In genomic region chr7:41399171-41399570, GRCh38 we compare ENCODE assay signal across 19 cellular contexts.
DNase-seq lines count a peak whose midpoint lies in the region; FAIRE-seq and TF ChIP-seq lines count a peak whose summit lies in the region.
"Had no signal": no experiment of that assay in that cellular context is flagged by ENCODE, and none has a peak within 500 bp of the region (broad histone marks: within the 10 kb centered on the region; RNA-seq: fewer than 3 reads in every experiment).

No MANE protein-coding gene starts in this region.

- no peaks in the 10 kb centered on the region for H3K36me3 ChIP-seq in astrocyte (ENCODE audit: insufficient read depth, low read length)
- H3K36me3 ChIP-seq in osteoblast (ENCODE audit: insufficient read depth, low read length) = no peaks in the 10 kb centered on the region
- H3K36me3 ChIP-seq in CD8-positive, alpha-beta memory T cell (ENCODE audit: insufficient read depth, low read length) = no peaks in the 10 kb centered on the region
- no peaks in the 10 kb centered on the region for H3K36me3 ChIP-seq in CD4-positive, alpha-beta memory T cell (ENCODE audit: insufficient read depth, low read length)
- H3K36me3 ChIP-seq: BE2C had no signal

- H3K9me3 ChIP-seq in astrocyte (ENCODE audit: insufficient read depth, low read depth, low read length) = no peaks in the 10 kb centered on the region
- H3K9me3 ChIP-seq in osteoblast (ENCODE audit: low read depth, low read length) = no peaks in the 10 kb centered on the region
- no peaks in the 10 kb centered on the region for H3K9me3 ChIP-seq in CD8-positive, alpha-beta memory T cell (ENCODE audit: low read length)
- no peaks in the 10 kb centered on the region for H3K9me3 ChIP-seq in CD4-positive, alpha-beta memory T cell (ENCODE audit: control insufficient read depth in 1 of 2, low read length in 2 of 2)
- H3K9me3 ChIP-seq: A549, BE2C had no signal

- H3K4me3 ChIP-seq in LNCaP clone FGC (ENCODE audit: low read depth, low read length) (no peak overlapping the region), astrocyte (ENCODE audit: insufficient read depth, low read depth, low read length) (no peak overlapping the region), osteoblast (ENCODE audit: insufficient read depth, low read length) (no peak overlapping the region)
- H3K4me3 ChIP-seq in CD8-positive, alpha-beta memory T cell (ENCODE audit: low read length) = no peak overlapping the region
- no peak overlapping the region for H3K4me3 ChIP-seq in CD4-positive, alpha-beta memory T cell (ENCODE audit: low read length in 2 of 2)
- H3K4me3 ChIP-seq: A549 had no signal

- H3K4me2 ChIP-seq in astrocyte (ENCODE audit: low read length) (no peak overlapping the region), osteoblast (ENCODE audit: insufficient read depth, low read length) (no peak overlapping the region)
- H3K4me2 ChIP-seq: A549 had no signal

- H3K79me2 ChIP-seq in astrocyte (ENCODE audit: insufficient read depth, low read length) (no peaks in the 10 kb centered on the region), osteoblast (ENCODE audit: insufficient read depth, low read length) (no peaks in the 10 kb centered on the region)

- intact Hi-C loops in CD4-positive, alpha-beta memory T cell (cut with micrococcal nuclease) = no loop called here

- H3K36me3 Mint-ChIP-seq in astrocyte (ENCODE audit: low read depth, unreplicated experiment) = no peaks in the 10 kb centered on the region
- no peaks in the 10 kb centered on the region for H3K36me3 Mint-ChIP-seq in CD8-positive, alpha-beta memory T cell
- H3K36me3 Mint-ChIP-seq in CD4-positive, alpha-beta memory T cell = no peaks in the 10 kb centered on the region
- H3K36me3 Mint-ChIP-seq: IgD-negative memory B cell had no signal

- no peak for FAIRE-seq in astrocyte (lab: Jason Lieb, UNC)
- FAIRE-seq: A549, G401.6, GM12892, H1 had no signal

- peaks cover 3% of the 10 kb centered on the region for H3K4me1 ChIP-seq in astrocyte (ENCODE audit: insufficient read depth, low read length)
- H3K4me1 ChIP-seq in osteoblast (ENCODE audit: insufficient read depth, low read length) = no peaks in the 10 kb centered on the region
- H3K4me1 ChIP-seq in CD8-positive, alpha-beta memory T cell (ENCODE audit: insufficient read depth, low read length) = no peaks in the 10 kb centered on the region
- no peaks in the 10 kb centered on the region for H3K4me1 ChIP-seq in CD4-positive, alpha-beta memory T cell (ENCODE audit: insufficient read depth, low read length)
- H3K4me1 ChIP-seq: A549, BE2C had no signal

- H3K27ac Mint-ChIP-seq in astrocyte (ENCODE audit: unreplicated experiment) = peak overlapping the region; percentile 63
- H3K27ac Mint-ChIP-seq in CD8-positive, alpha-beta memory T cell = no peak overlapping the region
- H3K27ac Mint-ChIP-seq in CD4-positive, alpha-beta memory T cell = no peak overlapping the region
- H3K27ac Mint-ChIP-seq: IgD-negative memory B cell had no signal

- DNase-seq in Daoy (ENCODE audit: low read depth) (peak; percentile 44), LNCaP clone FGC (ENCODE audit: low read depth) (peak; percentile 2), astrocyte (ENCODE audit: low read depth) (no peak), osteoblast (ENCODE audit: insufficient read length, low spot score, missing footprints) (no peak), NCI-H1436 (lab: John Stamatoyannopoulos, UW) (no peak), NCI-H226 (no peak)
- no peak for DNase-seq in CD8-positive, alpha-beta memory T cell
- DNase-seq in CD4-positive, alpha-beta memory T cell = no peak
- DNase-seq: BE2C, COR-L47, DND-41, NCI-H187, NCI-H446 treated with DMSO at 0.1 percent for 48 hours, NCI-H526 treated with DMSO at 0.1 percent for 48 hours had no signal

- no peak overlapping the region for H3K27ac ChIP-seq in astrocyte (ENCODE audit: low read depth, low read length)
- no peak overlapping the region for H3K27ac ChIP-seq in osteoblast (ENCODE audit: low read depth, low read length)
- no peak overlapping the region for H3K27ac ChIP-seq in CD8-positive, alpha-beta memory T cell (ENCODE audit: low read depth, low read length)
- no peak overlapping the region for H3K27ac ChIP-seq in CD4-positive, alpha-beta memory T cell (ENCODE audit: low read depth, low read length)
- H3K27ac ChIP-seq: A549 had no signal

- H4K20me1 ChIP-seq in astrocyte (ENCODE audit: insufficient read depth, low read length) = no peaks in the 10 kb centered on the region
- H4K20me1 ChIP-seq in osteoblast (ENCODE audit: insufficient read depth, low read length) = no peaks in the 10 kb centered on the region

- POLR2A ChIA-PET in CD8-positive, alpha-beta memory T cell (lab: Charles Lee) = no interaction called here
- POLR2A ChIA-PET in CD4-positive, alpha-beta memory T cell (lab: Charles Lee; ENCODE audit: partially characterized antibody) = no interaction called here

- no peak overlapping the region for H3K4me3 Mint-ChIP-seq in astrocyte (ENCODE audit: unreplicated experiment)
- H3K4me3 Mint-ChIP-seq in CD8-positive, alpha-beta memory T cell = no peak overlapping the region
- H3K4me3 Mint-ChIP-seq in CD4-positive, alpha-beta memory T cell = no peak overlapping the region
- H3K4me3 Mint-ChIP-seq: IgD-negative memory B cell had no signal

- CTCF ChIA-PET in CD8-positive, alpha-beta memory T cell (lab: Charles Lee) = no interaction called here
- CTCF ChIA-PET in CD4-positive, alpha-beta memory T cell (lab: Charles Lee; ENCODE audit: partially characterized antibody) = no interaction called here

- H3K27me3 Mint-ChIP-seq in astrocyte (ENCODE audit: low read depth, unreplicated experiment) = no peaks in the 10 kb centered on the region
- no peaks in the 10 kb centered on the region for H3K27me3 Mint-ChIP-seq in CD8-positive, alpha-beta memory T cell
- H3K27me3 Mint-ChIP-seq in CD4-positive, alpha-beta memory T cell = no peaks in the 10 kb centered on the region
- H3K27me3 Mint-ChIP-seq: IgD-negative memory B cell had no signal

- TF ChIP-seq CTCF in LNCaP clone FGC (IDR thresholded peaks at IDR 0.05; ENCODE audit: control insufficient read depth, extremely low read depth, insufficient read depth) (no peak), astrocyte (IDR thresholded peaks at IDR 0.05; ENCODE audit: insufficient read depth, low read depth, low read length) (no peak), osteoblast (IDR thresholded peaks at IDR 0.05; ENCODE audit: extremely low read depth, low read depth, low read length) (no peak)

- H3K27me3 ChIP-seq in astrocyte (ENCODE audit: insufficient read depth, low read length) = no peaks in the 10 kb centered on the region
- H3K27me3 ChIP-seq in osteoblast (ENCODE audit: insufficient read depth, low read length) = no peaks in the 10 kb centered on the region
- no peaks in the 10 kb centered on the region for H3K27me3 ChIP-seq in CD8-positive, alpha-beta memory T cell (ENCODE audit: insufficient read depth, low read length, poor library complexity, severe bottlenecking)
- no peaks in the 10 kb centered on the region for H3K27me3 ChIP-seq in CD4-positive, alpha-beta memory T cell (ENCODE audit: insufficient read depth, low read length)
- H3K27me3 ChIP-seq: BE2C had no signal

- H2AFZ ChIP-seq in astrocyte (ENCODE audit: low read depth, low read length) = no peak overlapping the region
- peak overlapping the region; percentile 20 for H2AFZ ChIP-seq in osteoblast (ENCODE audit: low read length)

- H3K4me1 Mint-ChIP-seq in astrocyte (ENCODE audit: low read depth, unreplicated experiment) = peaks cover 11% of the 10 kb centered on the region
- no peaks in the 10 kb centered on the region for H3K4me1 Mint-ChIP-seq in CD8-positive, alpha-beta memory T cell
- H3K4me1 Mint-ChIP-seq in CD4-positive, alpha-beta memory T cell = no peaks in the 10 kb centered on the region
- H3K4me1 Mint-ChIP-seq: IgD-negative memory B cell had no signal

- H3K9ac ChIP-seq in astrocyte (ENCODE audit: low read length) = no peak overlapping the region

- no peaks in the 10 kb centered on the region for H3K9me3 Mint-ChIP-seq in astrocyte (ENCODE audit: unreplicated experiment)
- peaks cover 0 to 26% (median 7%) of the 10 kb centered on the region in 5 donors for H3K9me3 Mint-ChIP-seq in CD8-positive, alpha-beta memory T cell
- peaks cover 0 to 25% (median 7%) of the 10 kb centered on the region in 8 donors for H3K9me3 Mint-ChIP-seq in CD4-positive, alpha-beta memory T cell

Comparison
In these comparisons a context has a peak if more than half of its experiments do, and no peak if none do; other contexts are left out.
1. DNase-seq: peak in Daoy (single experiment) and LNCaP clone FGC (single experiment); none in astrocyte (single experiment), osteoblast (single experiment), NCI-H1436 (single experiment), NCI-H226 (single experiment), CD8-positive, alpha-beta memory T cell (0 of 5) and CD4-positive, alpha-beta memory T cell (0 of 5).